ENCODE assay signal across 8 cellular contexts in the genomic region with DNA sequence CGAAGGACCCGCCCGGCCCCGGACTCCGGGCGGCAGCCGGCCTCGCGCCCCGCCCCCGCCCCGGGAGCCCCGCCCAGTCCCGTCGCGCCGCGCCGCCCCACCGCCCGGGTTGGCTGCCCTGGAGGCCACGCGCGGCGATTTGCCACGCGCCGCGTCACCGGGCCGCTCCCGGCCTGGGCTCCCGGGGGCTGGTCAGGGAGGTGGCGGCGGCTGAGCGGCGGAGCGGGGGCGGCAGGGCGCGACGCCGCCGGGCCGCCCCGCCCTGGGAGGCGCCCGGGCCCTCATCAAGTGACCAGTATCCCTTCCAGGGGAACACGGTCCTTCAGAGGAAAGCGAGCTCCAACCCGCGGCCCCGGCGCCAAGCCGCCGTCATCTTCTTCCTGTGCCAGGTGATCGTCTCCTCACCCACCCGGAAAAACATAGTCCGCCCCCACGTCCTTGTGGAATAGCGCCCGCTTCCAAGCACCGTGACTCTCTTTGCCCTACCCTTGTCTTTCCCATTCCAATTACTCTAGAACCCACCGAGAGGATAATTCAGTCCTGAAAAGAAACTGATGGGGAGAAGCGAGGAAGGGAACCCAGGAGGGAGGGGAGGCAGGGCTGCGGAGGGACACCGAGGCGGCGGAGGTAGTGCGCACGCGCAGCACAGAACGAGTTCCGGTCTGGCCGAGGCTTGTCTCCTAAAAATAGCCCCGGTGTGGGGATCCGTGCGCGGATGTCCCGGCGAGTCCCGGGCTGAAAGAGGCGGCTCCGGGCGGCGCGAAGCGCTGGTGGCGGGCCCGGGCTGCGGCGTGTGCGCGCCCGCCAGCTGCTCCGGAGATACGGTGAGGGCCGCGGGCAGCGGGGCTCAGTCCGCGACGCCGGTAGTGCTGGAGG. TPM values are rescaled to one million over a fixed set of nuclear protein-coding genes. Genes with fewer than 3 reads are reported as not detected.
A peak's percentile ranks its signal among the peaks of the same experiment; 100 is the strongest.
DNase-seq lines count a peak whose midpoint lies in the region; ATAC-seq and TF ChIP-seq lines count a peak whose summit lies in the region.

MEF2A (plus strand) TSS at position 704 of the 876 bp plus-strand sequence. CDS start 67,136 bp downstream, outside the sequence.

- no peak for TF ChIP-seq CTCF in GM12865 (IDR thresholded peaks at IDR 0.05; ENCODE audit: insufficient read depth, low read depth, low read length, missing control alignments)
- TF ChIP-seq CTCF in heart left ventricle (IDR thresholded peaks at IDR 0.05) = no peak
- TF ChIP-seq CTCF in tibial nerve (IDR thresholded peaks at IDR 0.05) = no peak

- ATAC-seq in HG02759 (IDR thresholded peaks at IDR 0.05; ENCODE audit: unreplicated experiment) = peak; percentile 65
- peak; percentile 81 to 82 (median 82) for ATAC-seq in T-cell (replicated peaks in 1 of 4)
- peak; percentile 79 to 85 (median 84) for ATAC-seq in heart left ventricle

- intact Hi-C loops in heart left ventricle (cut with DNase I) = loop anchor here (1.0 to 10.0 kb wide), 24 partner anchors 29 to 278 kb away; no protein-coding TSS in a partner anchor

- H3K4me3 Mint-ChIP-seq in T-cell = peak within 1 kb of the TSS; percentile 97 to 99 (median 98)

- peak within 1 kb of the TSS; percentile 98 for H3K9ac ChIP-seq in trophoblast cell (ENCODE audit: low read length)

- H3K9me3 ChIP-seq in heart left ventricle (no peaks in the 10 kb centered on the region), trophoblast cell (ENCODE audit: insufficient read depth, low read depth, low read length) (no peaks in the 10 kb centered on the region), tibial nerve (no peaks in the 10 kb centered on the region)

- peak within 1 kb of the TSS; percentile 95 for H4K12ac ChIP-seq in trophoblast cell (ENCODE audit: low read depth, low read length)

- DNase-seq in GM12865 (ENCODE audit: low read depth) (peak; percentile 97), NCI-H1417 (lab: John Stamatoyannopoulos, UW) (peak; percentile 94 to 97 (median 97)), T-cell (peak; percentile 77 to 93 (median 86)), heart left ventricle (peak; percentile 96 to 98 (median 97)), trophoblast cell (peak; percentile 90 to 96), tibial nerve (ENCODE audit: low spot score in 2 of 2) (peak; percentile 87 to 89)

- no peaks in the 10 kb centered on the region for H3K27me3 Mint-ChIP-seq in T-cell

- H3K4me2 ChIP-seq in trophoblast cell (ENCODE audit: low read length) = peak within 1 kb of the TSS; percentile 97

- CTCF ChIA-PET in T-cell (lab: Charles Lee) = interaction anchor here in 1 of 2 donors (1.3 kb wide), 1 partner anchor 139 kb away, joined by 4 read pairs; no protein-coding TSS in a partner anchor

- TF ChIP-seq POLR2A in heart left ventricle (IDR thresholded peaks at IDR 0.05) = peak in 1 of 2 donors; percentile 67
- TF ChIP-seq POLR2A in tibial nerve (IDR thresholded peaks at IDR 0.05) = peak; percentile 81 to 83

- H3K14ac ChIP-seq in trophoblast cell (ENCODE audit: low read length) = peak within 1 kb of the TSS; percentile 97

- H3K18ac ChIP-seq in trophoblast cell (ENCODE audit: low read length) = peak within 1 kb of the TSS; percentile 99

- H3K36me3 ChIP-seq in heart left ventricle (no peaks in the 10 kb centered on the region), trophoblast cell (ENCODE audit: control insufficient read depth in 1 of 2, insufficient read depth in 2 of 2, low read length in 2 of 2) (no peaks in the 10 kb centered on the region), tibial nerve (no peaks in the 10 kb centered on the region)

- H3K4me3 ChIP-seq in GM12865 (ENCODE audit: low read depth, low read length) (peak within 1 kb of the TSS; percentile 70), heart left ventricle (peak within 1 kb of the TSS; percentile 73 to 97 (median 86)), trophoblast cell (ENCODE audit: low read depth, low read length) (peak within 1 kb of the TSS; percentile 96), tibial nerve (peak within 1 kb of the TSS; percentile 71 to 98 (median 92))

- H3K4me1 Mint-ChIP-seq in T-cell = peaks cover 49 to 58% (median 50%) of the 10 kb centered on the region in 3 donors

- H2BK12ac ChIP-seq in trophoblast cell (ENCODE audit: low read length) = peak within 1 kb of the TSS; percentile 74

- H3K27ac Mint-ChIP-seq in T-cell = peak within 1 kb of the TSS; percentile 95 to 96

- H3K23ac ChIP-seq in trophoblast cell (ENCODE audit: low read length) = no peak within 1 kb of the TSS

- peak within 1 kb of the TSS; percentile 99 for H4K8ac ChIP-seq in trophoblast cell (ENCODE audit: low read depth, low read length)

- H3K4me1 ChIP-seq in heart left ventricle (peaks cover 6 to 57% (median 35%) of the 10 kb centered on the region in 12 donors), trophoblast cell (ENCODE audit: control insufficient read depth in 1 of 2, insufficient read depth in 2 of 2, low read length in 2 of 2) (peaks cover 1 to 2% of the 10 kb centered on the region in 2 experiments), tibial nerve (peaks cover 0 to 46% (median 11%) of the 10 kb centered on the region in 4 donors)

- peak within 1 kb of the TSS; percentile 93 for H3K4ac ChIP-seq in trophoblast cell (ENCODE audit: low read depth, low read length)

- peak within 1 kb of the TSS; percentile 98 for H2BK5ac ChIP-seq in trophoblast cell (ENCODE audit: low read depth, low read length, poor library complexity)

- no peaks in the 10 kb centered on the region for H3K36me3 Mint-ChIP-seq in T-cell

- H2AK5ac ChIP-seq in trophoblast cell (ENCODE audit: low read length) = peak within 1 kb of the TSS; percentile 84

- TF ChIP-seq EP300 in tibial nerve (IDR thresholded peaks at IDR 0.05) = peak; percentile 50 to 94

- peak within 1 kb of the TSS; percentile 98 for H4K91ac ChIP-seq in trophoblast cell (ENCODE audit: low read depth, low read length)

- WGBS in adipose tissue, 3 donors = 0 to 1% (median 1%) methylated on average over 70 to 104 of the region's 104 CpGs
- WGBS in heart left ventricle, 4 donors = 0% methylated on average over 39 to 104 of the region's 104 CpGs
- no CpG with 5 or more reads among the region's 104 CpGs for WGBS in trophoblast cell (ENCODE audit: extremely low coverage, insufficient coverage, insufficient read length)
- 0 to 1% methylated on average over 51 to 61 of the region's 104 CpGs for WGBS in tibial nerve, 2 donors

- H3K27me3 ChIP-seq in heart left ventricle (no peaks in the 10 kb centered on the region), trophoblast cell (ENCODE audit: insufficient read depth, low read length) (no peaks in the 10 kb centered on the region), tibial nerve (no peaks in the 10 kb centered on the region)

- H3K27ac ChIP-seq in adipose tissue (ENCODE audit: low read depth, low read length) (peak within 1 kb of the TSS; percentile 93), heart left ventricle (peak within 1 kb of the TSS; percentile 97 to 100 (median 99)), trophoblast cell (ENCODE audit: low read depth, low read length) (peak within 1 kb of the TSS; percentile 82), tibial nerve (peak within 1 kb of the TSS; percentile 91 to 99 (median 98))

- peaks cover 9% of the 10 kb centered on the region for H3K79me2 ChIP-seq in trophoblast cell (ENCODE audit: control insufficient read depth, insufficient read depth, low read length, poor library complexity)

- H2AFZ ChIP-seq in trophoblast cell (ENCODE audit: insufficient read depth, low read length, poor library complexity) = peak within 1 kb of the TSS; percentile 97

- H3K79me1 ChIP-seq in trophoblast cell (ENCODE audit: low read length) = peaks cover 15% of the 10 kb centered on the region

- H3K9me3 Mint-ChIP-seq in T-cell = no peaks in the 10 kb centered on the region

- H2BK120ac ChIP-seq in trophoblast cell (ENCODE audit: insufficient read depth, low read length, poor library complexity) = peak within 1 kb of the TSS; percentile 96

- POLR2A ChIA-PET in T-cell (lab: Charles Lee) = interaction anchor here in 1 of 2 donors (0.6 kb wide), 1 partner anchor 168 kb away, joined by 5 read pairs; the partner anchor contains the start of gene LYSMD4

RNA-seq across cellular contexts. Expression of gene MEF2A, which starts in this region (rescaled TPM):
- total RNA-seq in T-cell (10 to 100 TPM; 31.6 to 37.4 (median 33.9) TPM), heart left ventricle (100 to 1,000 TPM; 131 to 192 (median 160) TPM), tibial nerve (10 to 100 TPM; 45.5 to 66.3 (median 55.8) TPM)
- polyA plus RNA-seq in adipose tissue (10 to 100 TPM in 2 of 3 donors, 1 to 10 TPM in 1; 7.0 to 23.0 (median 22.0) TPM), heart left ventricle (10 to 100 TPM; 53.4 to 54.2 TPM)
- 12.2 and 12.6 TPM in 2 replicates for polyA plus RNA-seq in trophoblast cell (2013)

Comparison
In these comparisons a context has a peak if more than half of its experiments do, and no peak if none do; other contexts are left out.
1. Peak in every context shown above with its lines: DNase-seq, ATAC-seq, H3K4me3 ChIP-seq and H3K27ac ChIP-seq.